In genomic region chr5:128487041-128487440, GRCh38 we compare ENCODE assay signal across 19 cellular contexts. TPM values are rescaled to one million over a fixed set of nuclear protein-coding genes. Genes with fewer than 3 reads are reported as not detected.
"Had no signal": no experiment of that assay in that cellular context is flagged by ENCODE, and none has a peak within 500 bp of the region (broad histone marks: within the 10 kb centered on the region; RNA-seq: fewer than 3 reads in every experiment).

No MANE protein-coding gene starts in this region.

- H3K4me1 ChIP-seq: pancreas, stomach had no signal

- H3K27me3 ChIP-seq: pancreas, stomach had no signal

- H3K27ac ChIP-seq: pancreas, stomach had no signal

- DNase-seq: activated CD4-positive, alpha-beta T cell treated with anti-CD3 and anti-CD28 coated beads, Interleukin-2, amount 10 ng/mL, durations not matched to agents 7 days and 5 days; activated CD4-positive, CD25-positive, alpha-beta regulatory T cell; activated CD8-positive, alpha-beta T cell treated with anti-CD3 and anti-CD28 coated beads, Interleukin-2, amount 10 ng/mL, durations not matched to agents 7 days and 5 days; activated naive CD4-positive, alpha-beta T cell treated with Interleukin-2 at 50 U/mL for 16 hours; activated naive CD8-positive, alpha-beta T cell treated with anti-CD3 and anti-CD28 coated beads, Interleukin-2, amount 10 ng/mL, durations not matched to agents 7 days and 5 days; activated T-cell treated with anti-CD3 and anti-CD28 coated beads, Interleukin-2, amount 50 U/mL, for 24 hours; anterior cingulate cortex; effector memory CD4-positive, alpha-beta T cell; foreskin melanocyte; glutamatergic neuron; hypothalamus; pancreas; stimulated activated CD4-positive, alpha-beta T cell treated with anti-CD3 and anti-CD28 coated beads, Interleukin-4, amount 100 ng/mL, for 24 hours; stomach; T-cell had no signal

- H3K4me3 ChIP-seq: pancreas, stomach had no signal

- H3K9me3 ChIP-seq: pancreas, stomach had no signal

- ATAC-seq: activated CD8-positive, alpha-beta T cell treated with anti-CD3 and anti-CD28 coated beads, Interleukin-2, amount 10 ng/mL, durations not matched to agents 7 days and 5 days; left lobe of liver; pancreas; sciatic nerve; stimulated activated effector memory CD8-positive, alpha-beta T cell treated with anti-CD3 and anti-CD28 coated beads, Interleukin-12 subunit alpha, Interleukin-12 subunit beta, amount 100 ng/mL, for 72 hours; T-cell had no signal

- H3K36me3 ChIP-seq: pancreas, stomach had no signal

RNA-seq across cellular contexts. Expression of gene FBN2, which starts 51.0 kb away (rescaled TPM):
- total RNA-seq: activated CD4-positive, alpha-beta T cell treated with anti-CD3 and anti-CD28 coated beads, Interleukin-2, amount 10 ng/mL, durations not matched to agents 7 days and 5 days; activated CD8-positive, alpha-beta T cell treated with anti-CD3 and anti-CD28 coated beads, Interleukin-2, amount 10 ng/mL, durations not matched to agents 7 days and 5 days; activated T-helper 2 cell treated with anti-CD3 and anti-CD28 coated beads, Interferon-gamma antibody, Interleukin-2, Interleukin-4, amounts not matched to agents 10 μg/mL and 5 μg/mL and 100 μg/mL, durations not matched to agents 14 hours and 24 hours and 36 hours had no signal
